Comparison of ENCODE assay signal across 9 cellular contexts in the genomic region with DNA sequence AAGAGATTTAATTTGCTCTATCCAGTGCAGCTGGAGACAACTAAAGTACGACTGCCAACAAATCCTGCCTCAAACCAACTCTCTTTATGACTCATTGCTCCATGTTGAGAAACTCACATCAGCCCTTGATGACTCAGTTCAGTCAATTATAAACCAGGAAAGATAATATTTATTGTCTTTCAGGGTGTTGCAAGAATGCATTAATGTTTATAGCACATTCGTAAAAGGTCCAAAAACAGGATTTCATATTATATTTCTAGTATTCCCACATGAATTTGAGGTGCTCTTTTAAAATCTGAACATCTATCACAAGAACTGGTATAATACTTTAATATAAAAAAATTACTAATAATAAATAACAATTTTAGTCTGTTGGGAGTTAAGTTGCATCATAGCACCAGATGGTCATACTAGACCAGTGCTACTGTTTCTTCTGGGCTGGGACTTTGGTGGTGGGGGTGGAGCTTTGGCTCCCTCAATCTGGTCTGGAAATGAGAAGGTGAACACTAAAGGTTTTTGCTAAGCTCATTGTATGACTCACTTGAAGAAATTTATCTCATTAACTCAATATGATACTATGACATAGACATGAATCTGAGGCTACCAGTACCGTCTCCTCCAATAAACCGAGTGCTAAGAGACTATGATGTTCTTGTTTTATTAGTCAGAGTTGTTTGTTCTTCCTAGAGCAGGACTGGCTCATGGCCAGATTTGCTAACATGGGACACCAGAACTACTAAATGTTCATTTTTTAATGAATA. TPM values are rescaled to one million over a fixed set of nuclear protein-coding genes. Genes with fewer than 3 reads are reported as not detected.
DNase-seq lines count a peak whose midpoint lies in the region; ATAC-seq and TF ChIP-seq lines count a peak whose summit lies in the region.
"Had no signal": no experiment of that assay in that cellular context is flagged by ENCODE, and none has a peak within 500 bp of the region (broad histone marks: within the 10 kb centered on the region; RNA-seq: fewer than 3 reads in every experiment).

No MANE protein-coding gene starts in this region.

- ATAC-seq in GM21360 (IDR thresholded peaks at IDR 0.05; ENCODE audit: unreplicated experiment) = peak; percentile 54
- peak; percentile 63 for ATAC-seq in HG03571 (IDR thresholded peaks at IDR 0.05; ENCODE audit: unreplicated experiment)

- H3K4me3 ChIP-seq in fibroblast of pulmonary artery (replicated peaks; ENCODE audit: low read depth, low read length) (peak overlapping the region; percentile 13), skeletal muscle satellite cell (ENCODE audit: low read length) (no peak overlapping the region)

- no peak for TF ChIP-seq CTCF in fibroblast of pulmonary artery (IDR thresholded peaks at IDR 0.05; ENCODE audit: low read length, missing control alignments)

- no peaks in the 10 kb centered on the region for H3K27me3 ChIP-seq in skeletal muscle satellite cell (ENCODE audit: control insufficient read depth, insufficient read depth, low read length)

- H3K36me3 ChIP-seq in skeletal muscle satellite cell (ENCODE audit: insufficient read depth, low read length) = no peaks in the 10 kb centered on the region

- peak overlapping the region; percentile 45 for H3K9ac ChIP-seq in skeletal muscle satellite cell (ENCODE audit: low read depth, low read length)
- H3K9ac ChIP-seq: parathyroid adenoma had no signal

- peaks cover 33% of the 10 kb centered on the region for H3K4me1 ChIP-seq in skeletal muscle satellite cell (ENCODE audit: control insufficient read depth, insufficient read depth, low read length)
- H3K4me1 ChIP-seq: parathyroid adenoma had no signal

- peak overlapping the region; percentile 69 for H3K4me2 ChIP-seq in skeletal muscle satellite cell (ENCODE audit: low read length)

- DNase-seq in DMS 273 treated with DMSO at 0.1 percent for 48 hours (lab: John Stamatoyannopoulos, UW) (peak; percentile 93), SKM-1 treated with dmso at 0.1 percent for 144 hours (lab: John Stamatoyannopoulos, UW; ENCODE audit: unreplicated experiment) (peak; percentile 48), fibroblast of pulmonary artery (ENCODE audit: low read depth) (peak; percentile 98)
- DNase-seq in effector CD8-positive, alpha-beta T cell (lab: John Stamatoyannopoulos, UW) = no peak
- no peak for DNase-seq in central memory CD4-positive, alpha-beta T cell

- H3K9me3 ChIP-seq in skeletal muscle satellite cell (replicated peaks; ENCODE audit: low read length) = no peaks in the 10 kb centered on the region

RNA-seq across cellular contexts. Expression of a gene that starts 26.6 kb away (rescaled TPM):
- total RNA-seq in skeletal muscle satellite cell (2012; rRNA removed) = 62.3 and 98.9 TPM in 2 replicates

Comparison
In these comparisons a context has a peak if more than half of its experiments do, and no peak if none do; other contexts are left out.
1. DNase-seq: peak in DMS 273 treated with DMSO at 0.1 percent for 48 hours (single experiment), SKM-1 treated with dmso at 0.1 percent for 144 hours (single experiment) and fibroblast of pulmonary artery (single experiment); none in effector CD8-positive, alpha-beta T cell (single experiment) and central memory CD4-positive, alpha-beta T cell (single experiment).